1 cellular context compared by ENCODE assay signal in the genomic region with DNA sequence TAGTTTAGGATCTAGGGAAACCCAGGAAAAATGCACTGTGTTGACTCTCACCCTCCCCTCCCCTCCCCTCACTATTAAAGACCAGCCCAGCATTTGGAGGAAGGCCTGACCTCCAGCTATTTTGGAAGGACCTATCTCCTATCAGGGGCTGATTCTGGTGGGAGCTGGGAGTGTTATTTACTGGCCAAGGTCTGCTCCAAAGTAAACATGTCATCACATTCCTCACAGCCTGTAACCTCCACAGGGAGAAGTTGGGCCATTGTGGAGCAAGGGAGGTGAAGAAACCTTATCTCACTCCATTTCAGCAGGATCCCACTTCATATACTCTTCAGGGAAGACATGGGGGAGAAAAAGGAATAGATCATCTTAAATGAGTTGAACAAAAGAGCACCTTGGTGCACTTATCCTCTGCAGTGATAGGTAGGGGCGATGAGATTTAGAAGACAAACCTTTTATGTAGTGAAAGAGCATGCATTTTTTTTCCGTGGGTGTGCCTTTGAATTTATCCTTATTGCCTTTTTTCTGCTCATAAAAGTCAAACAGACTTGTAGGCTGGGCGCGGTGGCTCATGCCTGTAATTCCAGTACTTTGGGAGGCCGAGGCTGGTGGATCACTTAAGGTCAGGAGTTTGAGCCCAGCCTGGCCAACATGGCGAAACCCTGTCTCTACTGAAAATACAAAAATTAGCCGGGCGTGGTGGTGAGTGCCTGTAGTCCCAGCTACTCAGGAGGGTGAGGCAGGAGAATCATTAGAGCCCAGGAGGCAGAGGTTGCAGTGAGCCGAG.
A peak's percentile ranks its signal among the peaks of the same experiment; 100 is the strongest.
TF ChIP-seq lines count a peak whose summit lies in the region.

No MANE protein-coding gene starts in this region.

TF ChIP-seq in HepG2, 621 proteins besides CTCF, POLR2A, EP300 and RAD21 (continued from another document and continues in another):
- TF ChIP-seq, protein P1, sequence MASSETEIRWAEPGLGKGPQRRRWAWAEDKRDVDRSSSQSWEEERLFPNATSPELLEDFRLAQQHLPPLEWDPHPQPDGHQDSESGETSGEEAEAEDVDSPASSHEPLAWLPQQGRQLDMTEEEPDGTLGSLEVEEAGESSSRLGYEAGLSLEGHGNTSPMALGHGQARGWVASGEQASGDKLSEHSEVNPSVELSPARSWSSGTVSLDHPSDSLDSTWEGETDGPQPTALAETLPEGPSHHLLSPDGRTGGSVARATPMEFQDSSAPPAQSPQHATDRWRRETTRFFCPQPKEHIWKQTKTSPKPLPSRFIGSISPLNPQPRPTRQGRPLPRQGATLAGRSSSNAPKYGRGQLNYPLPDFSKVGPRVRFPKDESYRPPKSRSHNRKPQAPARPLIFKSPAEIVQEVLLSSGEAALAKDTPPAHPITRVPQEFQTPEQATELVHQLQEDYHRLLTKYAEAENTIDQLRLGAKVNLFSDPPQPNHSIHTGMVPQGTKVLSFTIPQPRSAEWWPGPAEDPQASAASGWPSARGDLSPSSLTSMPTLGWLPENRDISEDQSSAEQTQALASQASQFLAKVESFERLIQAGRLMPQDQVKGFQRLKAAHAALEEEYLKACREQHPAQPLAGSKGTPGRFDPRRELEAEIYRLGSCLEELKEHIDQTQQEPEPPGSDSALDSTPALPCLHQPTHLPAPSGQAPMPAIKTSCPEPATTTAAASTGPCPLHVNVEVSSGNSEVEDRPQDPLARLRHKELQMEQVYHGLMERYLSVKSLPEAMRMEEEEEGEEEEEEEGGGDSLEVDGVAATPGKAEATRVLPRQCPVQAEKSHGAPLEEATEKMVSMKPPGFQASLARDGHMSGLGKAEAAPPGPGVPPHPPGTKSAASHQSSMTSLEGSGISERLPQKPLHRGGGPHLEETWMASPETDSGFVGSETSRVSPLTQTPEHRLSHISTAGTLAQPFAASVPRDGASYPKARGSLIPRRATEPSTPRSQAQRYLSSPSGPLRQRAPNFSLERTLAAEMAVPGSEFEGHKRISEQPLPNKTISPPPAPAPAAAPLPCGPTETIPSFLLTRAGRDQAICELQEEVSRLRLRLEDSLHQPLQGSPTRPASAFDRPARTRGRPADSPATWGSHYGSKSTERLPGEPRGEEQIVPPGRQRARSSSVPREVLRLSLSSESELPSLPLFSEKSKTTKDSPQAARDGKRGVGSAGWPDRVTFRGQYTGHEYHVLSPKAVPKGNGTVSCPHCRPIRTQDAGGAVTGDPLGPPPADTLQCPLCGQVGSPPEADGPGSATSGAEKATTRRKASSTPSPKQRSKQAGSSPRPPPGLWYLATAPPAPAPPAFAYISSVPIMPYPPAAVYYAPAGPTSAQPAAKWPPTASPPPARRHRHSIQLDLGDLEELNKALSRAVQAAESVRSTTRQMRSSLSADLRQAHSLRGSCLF (CRISPR knock-in tag; IDR thresholded peaks at IDR 0.05; ENCODE audit: borderline replicate concordance): no peak
- TF ChIP-seq DRAP1 (CRISPR knock-in tag; IDR thresholded peaks at IDR 0.05): 0 out of 2 replicates have a peak, but pooled peaks have one; percentile 23
- TF ChIP-seq ZNF543 (CRISPR knock-in tag; IDR thresholded peaks at IDR 0.05): peak; percentile 61; the same call in 1 of the 2 replicates
- no peak for TF ChIP-seq RFXANK (CRISPR knock-in tag; IDR thresholded peaks at IDR 0.05)
- TF ChIP-seq E2F5 (CRISPR knock-in tag; conservative IDR thresholded peaks at IDR 0.05): no peak
- peak; percentile 93 for TF ChIP-seq FOXA1 (IDR thresholded peaks at IDR 0.05)
- peak; percentile 99 for TF ChIP-seq FOXA1 (CRISPR knock-in tag; IDR thresholded peaks at IDR 0.05)
- no peak for TF ChIP-seq KLF6 (CRISPR knock-in tag; IDR thresholded peaks at IDR 0.05)
- TF ChIP-seq, protein P2, sequence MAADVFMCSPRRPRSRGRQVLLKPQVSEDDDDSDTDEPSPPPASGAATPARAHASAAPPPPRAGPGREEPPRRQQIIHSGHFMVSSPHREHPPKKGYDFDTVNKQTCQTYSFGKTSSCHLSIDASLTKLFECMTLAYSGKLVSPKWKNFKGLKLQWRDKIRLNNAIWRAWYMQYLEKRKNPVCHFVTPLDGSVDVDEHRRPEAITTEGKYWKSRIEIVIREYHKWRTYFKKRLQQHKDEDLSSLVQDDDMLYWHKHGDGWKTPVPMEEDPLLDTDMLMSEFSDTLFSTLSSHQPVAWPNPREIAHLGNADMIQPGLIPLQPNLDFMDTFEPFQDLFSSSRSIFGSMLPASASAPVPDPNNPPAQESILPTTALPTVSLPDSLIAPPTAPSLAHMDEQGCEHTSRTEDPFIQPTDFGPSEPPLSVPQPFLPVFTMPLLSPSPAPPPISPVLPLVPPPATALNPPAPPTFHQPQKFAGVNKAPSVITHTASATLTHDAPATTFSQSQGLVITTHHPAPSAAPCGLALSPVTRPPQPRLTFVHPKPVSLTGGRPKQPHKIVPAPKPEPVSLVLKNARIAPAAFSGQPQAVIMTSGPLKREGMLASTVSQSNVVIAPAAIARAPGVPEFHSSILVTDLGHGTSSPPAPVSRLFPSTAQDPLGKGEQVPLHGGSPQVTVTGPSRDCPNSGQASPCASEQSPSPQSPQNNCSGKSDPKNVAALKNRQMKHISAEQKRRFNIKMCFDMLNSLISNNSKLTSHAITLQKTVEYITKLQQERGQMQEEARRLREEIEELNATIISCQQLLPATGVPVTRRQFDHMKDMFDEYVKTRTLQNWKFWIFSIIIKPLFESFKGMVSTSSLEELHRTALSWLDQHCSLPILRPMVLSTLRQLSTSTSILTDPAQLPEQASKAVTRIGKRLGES (CRISPR knock-in tag; IDR thresholded peaks at IDR 0.05; ENCODE audit: borderline replicate concordance): no peak
- no peak for TF ChIP-seq PAX8 (CRISPR knock-in tag; IDR thresholded peaks at IDR 0.05; ENCODE audit: borderline replicate concordance)
- 0 out of 2 replicates have a peak, but pooled peaks have one; percentile 26 for TF ChIP-seq DMAP1 (CRISPR knock-in tag; IDR thresholded peaks at IDR 0.05)
- TF ChIP-seq GATA4 (IDR thresholded peaks at IDR 0.05; ENCODE audit: borderline replicate concordance, low read depth): no peak
- TF ChIP-seq TFDP2 (CRISPR knock-in tag; IDR thresholded peaks at IDR 0.05): no peak; the same call in 1 of the 2 replicates
- no peak for TF ChIP-seq ELF3 (CRISPR knock-in tag; IDR thresholded peaks at IDR 0.05)
- no peak for TF ChIP-seq ZBTB4 (CRISPR knock-in tag; IDR thresholded peaks at IDR 0.05; ENCODE audit: borderline replicate concordance)
- no peak for TF ChIP-seq CBFB (CRISPR knock-in tag; IDR thresholded peaks at IDR 0.05)
- no peak for TF ChIP-seq ZNF709 (CRISPR knock-in tag; IDR thresholded peaks at IDR 0.05)
- no peak for TF ChIP-seq ZNF512B (CRISPR knock-in tag; IDR thresholded peaks at IDR 0.05; ENCODE audit: borderline replicate concordance)
- TF ChIP-seq, protein P3, sequence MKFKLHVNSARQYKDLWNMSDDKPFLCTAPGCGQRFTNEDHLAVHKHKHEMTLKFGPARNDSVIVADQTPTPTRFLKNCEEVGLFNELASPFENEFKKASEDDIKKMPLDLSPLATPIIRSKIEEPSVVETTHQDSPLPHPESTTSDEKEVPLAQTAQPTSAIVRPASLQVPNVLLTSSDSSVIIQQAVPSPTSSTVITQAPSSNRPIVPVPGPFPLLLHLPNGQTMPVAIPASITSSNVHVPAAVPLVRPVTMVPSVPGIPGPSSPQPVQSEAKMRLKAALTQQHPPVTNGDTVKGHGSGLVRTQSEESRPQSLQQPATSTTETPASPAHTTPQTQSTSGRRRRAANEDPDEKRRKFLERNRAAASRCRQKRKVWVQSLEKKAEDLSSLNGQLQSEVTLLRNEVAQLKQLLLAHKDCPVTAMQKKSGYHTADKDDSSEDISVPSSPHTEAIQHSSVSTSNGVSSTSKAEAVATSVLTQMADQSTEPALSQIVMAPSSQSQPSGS (CRISPR knock-in tag; IDR thresholded peaks at IDR 0.05): peak; percentile 79; the same call in 1 of the 2 replicates
- TF ChIP-seq KLF9 (CRISPR knock-in tag; IDR thresholded peaks at IDR 0.05; ENCODE audit: low read depth): no peak
- TF ChIP-seq GMEB2 (CRISPR knock-in tag; IDR thresholded peaks at IDR 0.05; ENCODE audit: low read depth): no peak
- no peak for TF ChIP-seq TRIM22 (IDR thresholded peaks at IDR 0.05)
- no peak for TF ChIP-seq CHCHD3 (CRISPR knock-in tag; IDR thresholded peaks at IDR 0.05)
